In the genomic region with DNA sequence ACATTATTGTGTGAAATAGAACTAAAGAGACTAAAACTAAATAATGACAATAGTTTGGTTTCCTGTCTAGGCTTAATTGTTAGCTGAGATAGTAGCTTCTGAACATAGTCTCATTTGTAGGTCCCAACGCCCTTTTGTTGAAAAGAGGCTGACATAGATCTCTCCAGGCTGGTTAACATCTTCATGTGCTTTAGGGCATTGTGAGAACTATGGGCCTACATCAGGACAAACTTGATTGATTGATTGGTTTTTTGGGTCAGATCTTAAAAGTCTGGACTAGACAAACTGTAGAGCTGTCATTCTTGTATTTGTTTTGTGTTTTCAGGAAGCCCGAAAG, we compare ENCODE assay signal across 8 cellular contexts. TPM values are rescaled to one million over a fixed set of nuclear protein-coding genes. Genes with fewer than 3 reads are reported as not detected.
DNase-seq lines count a peak whose midpoint lies in the region; ATAC-seq, FAIRE-seq and TF ChIP-seq lines count a peak whose summit lies in the region.

No MANE protein-coding gene starts in this region.

- H3K14ac ChIP-seq in H1 (ENCODE audit: insufficient read length): no peak overlapping the region

- WGBS in H1 (ENCODE audit: extremely low coverage in 1 of 2, insufficient coverage in 1 of 2, insufficient read length in 1 of 2, insufficient replicate concordance in 2 of 2, low coverage in 1 of 2, low lambda C conversion rate in 2 of 2, missing lambda C conversion rate in 1 of 2), 2 experiments: 70% methylated on average over 2 of the region's 2 CpGs; no CpG with 5 or more reads in 1 of the 2 experiments

- H3K27ac Mint-ChIP-seq in CD14-positive monocyte: peak overlapping the region; percentile 94 to 98 (median 97)

- no peak for TF ChIP-seq POLR2A in H1 (IDR thresholded peaks at IDR 0.05; ENCODE audit: control extremely low read depth in 1 of 2, low read depth in 2 of 2, low read length in 2 of 2)

- H3K4me3 ChIP-seq in NT2/D1 (ENCODE audit: insufficient read length, low read depth) (peak overlapping the region; percentile 78), H1 (ENCODE audit: extremely low read depth in 1 of 4, insufficient read depth in 2 of 4, low read depth in 3 of 4, low read length in 4 of 4) (peak overlapping the region; percentile 80 to 88 (median 84)), neuron (ENCODE audit: low read length) (peak overlapping the region; percentile 88)

- peaks cover 37% of the 10 kb centered on the region for H3K4me1 Mint-ChIP-seq in CD14-positive monocyte

- CTCF ChIA-PET in H1 (lab: Charles Lee; ENCODE audit: partially characterized antibody): interaction anchor here (1.5 to 3.8 kb wide), 2 partner anchors 10 to 36 kb away, joined by 3 to 13 read pairs; a partner anchor contains a TSS

- H3K4me2 ChIP-seq in H1 (ENCODE audit: insufficient read depth in 1 of 2, low read depth in 2 of 2, low read length in 2 of 2): peak overlapping the region; percentile 70 to 98

- H4K8ac ChIP-seq in H1 (ENCODE audit: extremely low read depth, insufficient read depth, low read length): no peak overlapping the region

- no peaks in the 10 kb centered on the region for H3K27me3 Mint-ChIP-seq in CD14-positive monocyte (ENCODE audit: low read depth in 3 of 3)

- no peak overlapping the region for H2BK12ac ChIP-seq in H1 (ENCODE audit: low read depth, low read length)

- intact Hi-C loops in CD14-positive monocyte (cut with micrococcal nuclease): loop anchor here in 1 of 2 donors (5.0 kb wide), 1 partner anchor 40 kb away; a partner anchor contains a TSS

- peaks cover 9% of the 10 kb centered on the region for H3K23me2 ChIP-seq in H1 (ENCODE audit: low read depth, low read length)

- H2AK5ac ChIP-seq in H1 (ENCODE audit: low read depth, low read length): no peak overlapping the region

- H3K56ac ChIP-seq in H1 (replicated peaks; ENCODE audit: insufficient read length, low read depth, low read length): no peak overlapping the region

- POLR2A ChIA-PET in H1 (lab: Charles Lee; ENCODE audit: partially characterized antibody): interaction anchor here (1.0 to 6.3 kb wide), 6 partner anchors 10 to 49 kb away, joined by 3 to 79 read pairs (median 4); a partner anchor contains a TSS

- no peak overlapping the region for H2BK15ac ChIP-seq in H1 (ENCODE audit: low read length)

- peak overlapping the region; percentile 99 for H3K4me3 Mint-ChIP-seq in CD14-positive monocyte

- H3K79me1 ChIP-seq in H1 (ENCODE audit: low read depth, low read length): peaks cover 2% of the 10 kb centered on the region; the same call in 1 of the 2 replicates

- H3K18ac ChIP-seq in H1 (ENCODE audit: extremely low read depth, low read length): no peak overlapping the region

- H3K27ac ChIP-seq in H1 (ENCODE audit: low read depth, low read length): peak overlapping the region; percentile 68; the same call in 1 of the 2 replicates

- DNase-seq in CD14-positive monocyte (ENCODE audit: low spot score) (no peak), NT2/D1 (ENCODE audit: low read depth, low spot score) (no peak), H1 (ENCODE audit: low read depth in 1 of 2, low spot score in 2 of 2) (no peak), GM19240 (ENCODE audit: insufficient read length, low spot score) (no peak), CD1c-positive myeloid dendritic cell (ENCODE audit: extremely low spot score) (no peak)

- H4K20me1 ChIP-seq in H1 (replicated peaks in 1 of 2; ENCODE audit: control insufficient read depth in 1 of 2, insufficient read depth in 2 of 2, low read length in 2 of 2): peaks cover 3 to 11% of the 10 kb centered on the region in 2 experiments

- no peak overlapping the region for H4K5ac ChIP-seq in H1 (ENCODE audit: insufficient read length, low read depth, low read length)

- H4K91ac ChIP-seq in H1 (replicated peaks; ENCODE audit: insufficient read length, low read length): no peak overlapping the region

- peaks cover 14 to 27% of the 10 kb centered on the region in 2 donors for H3K36me3 Mint-ChIP-seq in CD14-positive monocyte

- H3K23ac ChIP-seq in H1 (ENCODE audit: insufficient read length): no peak overlapping the region

- FAIRE-seq in H1 (lab: Jason Lieb, UNC): no peak

- no peak for TF ChIP-seq EP300 in H1 (IDR thresholded peaks at IDR 0.05; ENCODE audit: borderline replicate concordance in 1 of 2, low read depth in 2 of 2, low read length in 2 of 2)

- H3K27me3 ChIP-seq in NT2/D1 (ENCODE audit: insufficient read depth, insufficient read length): no peaks in the 10 kb centered on the region
- no peaks in the 10 kb centered on the region for H3K27me3 ChIP-seq in H1 (replicated peaks in 1 of 4; ENCODE audit: control insufficient read depth in 3 of 4, extremely low read depth in 1 of 4, insufficient read depth in 3 of 4, low read length in 3 of 4)
- no peaks in the 10 kb centered on the region for H3K27me3 ChIP-seq in neuron (ENCODE audit: insufficient read depth, low read length)

- H3K4ac ChIP-seq in H1 (replicated peaks; ENCODE audit: insufficient read length, low read depth, low read length): no peak overlapping the region

- TF ChIP-seq RAD21 in H1 (IDR thresholded peaks at IDR 0.05 in 1 of 2, conservative IDR thresholded peaks at IDR 0.05 in 1 of 2; ENCODE audit: low read depth in 2 of 2, low read length in 2 of 2): no peak

- H2BK120ac ChIP-seq in H1 (replicated peaks; ENCODE audit: low read depth, low read length): no peak overlapping the region

- peak overlapping the region; percentile 89 for H3K9ac ChIP-seq in NT2/D1 (ENCODE audit: insufficient read length, low read depth)
- H3K9ac ChIP-seq in H1 (replicated peaks in 1 of 4; ENCODE audit: extremely low read depth in 1 of 4, low read depth in 3 of 4, low read length in 3 of 4): peak overlapping the region in 2 of 4 experiments; percentile 62 to 78; a peak in 2 of 7 replicates

- ATAC-seq in GM19328 (IDR thresholded peaks at IDR 0.05; ENCODE audit: unreplicated experiment) (no peak), GM21723 (IDR thresholded peaks at IDR 0.05; ENCODE audit: unreplicated experiment) (no peak)

- TF ChIP-seq CTCF in CD14-positive monocyte (IDR thresholded peaks at IDR 0.05): no peak
- no peak for TF ChIP-seq CTCF in H1 (IDR thresholded peaks at IDR 0.05; ENCODE audit: control extremely low read depth in 1 of 3, insufficient read depth in 1 of 3, low read depth in 1 of 3, low read length in 3 of 3)

- H2AFZ ChIP-seq in H1 (ENCODE audit: low read length): no peak overlapping the region
- H2AFZ ChIP-seq in neuron (ENCODE audit: low read depth, low read length): no peak overlapping the region

- peaks cover 6 to 45% of the 10 kb centered on the region in 2 experiments; a peak in 3 of 4 replicates for H3K79me2 ChIP-seq in H1 (ENCODE audit: control insufficient read depth in 1 of 2, insufficient read depth in 2 of 2, low read length in 2 of 2)

- H2BK20ac ChIP-seq in H1 (ENCODE audit: low read length): no peak overlapping the region

- no peak overlapping the region for H2BK5ac ChIP-seq in H1 (ENCODE audit: low read depth, low read length)

- peaks cover 0 to 2% (median 0%) of the 10 kb centered on the region in 7 donors for H3K9me3 Mint-ChIP-seq in CD14-positive monocyte

- H3K36me3 ChIP-seq in NT2/D1 (ENCODE audit: insufficient read depth, insufficient read length, low read length): peaks cover 28% of the 10 kb centered on the region
- H3K36me3 ChIP-seq in H1 (ENCODE audit: control insufficient read depth in 2 of 4, insufficient read depth in 4 of 4, low read length in 3 of 4): peaks cover 0 to 21% (median 10%) of the 10 kb centered on the region in 4 experiments; a peak in 6 of 8 replicates
- peaks cover 9% of the 10 kb centered on the region for H3K36me3 ChIP-seq in neuron (ENCODE audit: insufficient read depth, low read length)

- peaks cover 3% of the 10 kb centered on the region for H3K4me1 ChIP-seq in NT2/D1 (ENCODE audit: insufficient read depth, insufficient read length)
- H3K4me1 ChIP-seq in H1 (replicated peaks in 1 of 4; ENCODE audit: control insufficient read depth in 3 of 4, insufficient read depth in 4 of 4, low read length in 3 of 4): peaks cover 2 to 4% (median 3%) of the 10 kb centered on the region in 4 experiments; a peak in 5 of 7 replicates
- H3K4me1 ChIP-seq in neuron (ENCODE audit: insufficient read depth, low read length): peaks cover 32% of the 10 kb centered on the region

- H3K9me3 ChIP-seq in NT2/D1 (ENCODE audit: insufficient read depth, low read length) (no peaks in the 10 kb centered on the region), H1 (ENCODE audit: insufficient read depth in 2 of 2, low read depth in 1 of 2, low read length in 1 of 2) (no peaks in the 10 kb centered on the region), neuron (ENCODE audit: low read length) (no peaks in the 10 kb centered on the region)

RNA-seq across cellular contexts. Expression of a gene that starts 0.9 kb away (rescaled TPM):
- 10 to 100 TPM; 72.3 to 85.0 TPM for polyA plus RNA-seq in CD14-positive monocyte
- total RNA-seq in H1 (2021; fragmentation: NEBNext Ultra II Directional; extraction: Animal tissue kit (Norgen Biotek cat#: 25700)): 44.9 and 46.4 TPM in 2 replicates
- 52.6 and 58.1 TPM in 2 replicates for polyA plus RNA-seq in H1 (2011; rRNA removed)
- polyA plus RNA-seq in H1 (2011; cell fraction: cytosol; rRNA removed): 57.1 TPM
- 28.2 TPM for polyA plus RNA-seq in H1 (2011; cell fraction: nucleus; rRNA removed)
- 78.9 to 101 TPM (median 92.5 TPM) in 4 replicates for polyA plus RNA-seq in H1 (2012, experiment 1 of 2)
- 104 TPM for polyA plus RNA-seq in H1 (2012, experiment 2 of 2)
- polyA plus RNA-seq in H1 (2013, experiment 1 of 2): 151 TPM
- 164 TPM for polyA plus RNA-seq in H1 (2013, experiment 2 of 2)
- polyA minus RNA-seq in H1 (2011; rRNA and poly(A)+ RNA removed): 5.0 and 6.8 TPM in 2 replicates
- 9.9 TPM for polyA minus RNA-seq in H1 (2011; cell fraction: cytosol; rRNA and poly(A)+ RNA removed)
- polyA minus RNA-seq in H1 (2011; cell fraction: nucleus; rRNA and poly(A)+ RNA removed): 15.8 TPM

RNA-seq across cellular contexts. Expression of a gene that starts 2.7 kb away (rescaled TPM):
- polyA plus RNA-seq in CD14-positive monocyte: 10 to 100 TPM in 1 of 2 donors, 1 to 10 TPM in 1; 7.8 to 19.2 TPM
- 44.7 and 49.8 TPM in 2 replicates for total RNA-seq in H1 (2021; fragmentation: NEBNext Ultra II Directional; extraction: Animal tissue kit (Norgen Biotek cat#: 25700))
- polyA plus RNA-seq in H1 (2011; rRNA removed): 99.7 and 113 TPM in 2 replicates
- 63.2 TPM for polyA plus RNA-seq in H1 (2011; cell fraction: cytosol; rRNA removed)
- polyA plus RNA-seq in H1 (2011; cell fraction: nucleus; rRNA removed): 423 TPM
- 32.9 to 71.7 TPM (median 60.3 TPM) in 4 replicates for polyA plus RNA-seq in H1 (2012, experiment 1 of 2)
- polyA plus RNA-seq in H1 (2012, experiment 2 of 2): 50.8 TPM
- polyA plus RNA-seq in H1 (2013, experiment 1 of 2): 45.3 TPM
- 34.3 TPM for polyA plus RNA-seq in H1 (2013, experiment 2 of 2)
- 58.0 and 68.5 TPM in 2 replicates for polyA minus RNA-seq in H1 (2011; rRNA and poly(A)+ RNA removed)
- 42.7 TPM for polyA minus RNA-seq in H1 (2011; cell fraction: cytosol; rRNA and poly(A)+ RNA removed)
- polyA minus RNA-seq in H1 (2011; cell fraction: nucleus; rRNA and poly(A)+ RNA removed): 56.0 TPM

RNA-seq across cellular contexts. Expression of a gene that starts 28.7 kb away (rescaled TPM):
- 10 to 100 TPM; 22.7 to 25.6 TPM for polyA plus RNA-seq in CD14-positive monocyte
- 21.4 and 25.5 TPM in 2 replicates for total RNA-seq in H1 (2021; fragmentation: NEBNext Ultra II Directional; extraction: Animal tissue kit (Norgen Biotek cat#: 25700))
- polyA plus RNA-seq in H1 (2011; rRNA removed): 13.9 and 18.0 TPM in 2 replicates
- polyA plus RNA-seq in H1 (2011; cell fraction: cytosol; rRNA removed): 13.8 TPM
- polyA plus RNA-seq in H1 (2011; cell fraction: nucleus; rRNA removed): 50.5 TPM
- 10.6 to 15.8 TPM (median 12.5 TPM) in 4 replicates for polyA plus RNA-seq in H1 (2012, experiment 1 of 2)
- 9.7 TPM for polyA plus RNA-seq in H1 (2012, experiment 2 of 2)
- 13.4 TPM for polyA plus RNA-seq in H1 (2013, experiment 1 of 2)
- 12.3 TPM for polyA plus RNA-seq in H1 (2013, experiment 2 of 2)
- polyA minus RNA-seq in H1 (2011; rRNA and poly(A)+ RNA removed): 26.5 and 36.6 TPM in 2 replicates
- polyA minus RNA-seq in H1 (2011; cell fraction: cytosol; rRNA and poly(A)+ RNA removed): 20.8 TPM
- 40.9 TPM for polyA minus RNA-seq in H1 (2011; cell fraction: nucleus; rRNA and poly(A)+ RNA removed)

RNA-seq across cellular contexts. Expression of a gene that starts 38.5 kb away (rescaled TPM):
- 10 to 100 TPM; 25.7 to 44.8 TPM for polyA plus RNA-seq in CD14-positive monocyte
- 63.2 and 66.8 TPM in 2 replicates for total RNA-seq in H1 (2021; fragmentation: NEBNext Ultra II Directional; extraction: Animal tissue kit (Norgen Biotek cat#: 25700))
- polyA plus RNA-seq in H1 (2011; rRNA removed): 67.4 and 70.4 TPM in 2 replicates
- polyA plus RNA-seq in H1 (2011; cell fraction: cytosol; rRNA removed): 47.5 TPM
- polyA plus RNA-seq in H1 (2011; cell fraction: nucleus; rRNA removed): 93.4 TPM
- 49.9 to 59.0 TPM (median 52.5 TPM) in 4 replicates for polyA plus RNA-seq in H1 (2012, experiment 1 of 2)
- polyA plus RNA-seq in H1 (2012, experiment 2 of 2): 47.7 TPM
- polyA plus RNA-seq in H1 (2013, experiment 1 of 2): 28.8 TPM
- 28.9 TPM for polyA plus RNA-seq in H1 (2013, experiment 2 of 2)
- polyA minus RNA-seq in H1 (2011; rRNA and poly(A)+ RNA removed): 109 and 123 TPM in 2 replicates
- polyA minus RNA-seq in H1 (2011; cell fraction: cytosol; rRNA and poly(A)+ RNA removed): 46.1 TPM
- 36.8 TPM for polyA minus RNA-seq in H1 (2011; cell fraction: nucleus; rRNA and poly(A)+ RNA removed)
